Comparison of ENCODE assay signal across 1 cellular context in genomic region chr1:119647734-119648619, GRCh38.
A peak's percentile ranks its signal among the peaks of the same experiment; 100 is the strongest.
TF ChIP-seq lines count a peak whose summit lies in the region.

TSS of gene ZNF697 (minus strand) at chr1:119648266. CDS start at chr1:119626100, 22,166 bp downstream.

TF ChIP-seq in SK-N-SH, 30 proteins besides CTCF, POLR2A, EP300 and RAD21 (continued from another document):
- TF ChIP-seq RXRA (IDR thresholded peaks at IDR 0.05; ENCODE audit: borderline replicate concordance, low read depth) (no peak; the same call in 1 of the 2 replicates), NRF1 (IDR thresholded peaks at IDR 0.05; ENCODE audit: low read depth, low read length) (no peak), RFX5 (IDR thresholded peaks at IDR 0.05; ENCODE audit: low read length) (no peak), FOSL2 (IDR thresholded peaks at IDR 0.05; ENCODE audit: borderline replicate concordance, low read depth) (peak; percentile 18; the same call in 1 of the 2 replicates), MEF2A (IDR thresholded peaks at IDR 0.05; ENCODE audit: borderline replicate concordance, low read depth) (no peak), YY1 (IDR thresholded peaks at IDR 0.05; ENCODE audit: low read depth) (peak; percentile 51; the same call in 1 of the 2 replicates), PBX3 (IDR thresholded peaks at IDR 0.05) (no peak; the same call in 1 of the 2 replicates), GABPA (IDR thresholded peaks at IDR 0.05; ENCODE audit: low read depth) (peak; percentile 85), RCOR1 (IDR thresholded peaks at IDR 0.05; ENCODE audit: low read length) (no peak), FOXM1 (IDR thresholded peaks at IDR 0.05; ENCODE audit: low read depth) (no peak), NFIC (IDR thresholded peaks at IDR 0.05; ENCODE audit: borderline replicate concordance) (peak; percentile 80), GATA2 (CRISPR knock-in tag; IDR thresholded peaks at IDR 0.05) (no peak), JUND (IDR thresholded peaks at IDR 0.05) (no peak)
- TF ChIP-seq, protein P1, sequence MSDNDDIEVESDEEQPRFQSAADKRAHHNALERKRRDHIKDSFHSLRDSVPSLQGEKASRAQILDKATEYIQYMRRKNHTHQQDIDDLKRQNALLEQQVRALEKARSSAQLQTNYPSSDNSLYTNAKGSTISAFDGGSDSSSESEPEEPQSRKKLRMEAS (IDR thresholded peaks at IDR 0.05; ENCODE audit: low read depth), result peak; percentile 57; the same call in 1 of the 2 replicates
- TF ChIP-seq, protein P2, sequence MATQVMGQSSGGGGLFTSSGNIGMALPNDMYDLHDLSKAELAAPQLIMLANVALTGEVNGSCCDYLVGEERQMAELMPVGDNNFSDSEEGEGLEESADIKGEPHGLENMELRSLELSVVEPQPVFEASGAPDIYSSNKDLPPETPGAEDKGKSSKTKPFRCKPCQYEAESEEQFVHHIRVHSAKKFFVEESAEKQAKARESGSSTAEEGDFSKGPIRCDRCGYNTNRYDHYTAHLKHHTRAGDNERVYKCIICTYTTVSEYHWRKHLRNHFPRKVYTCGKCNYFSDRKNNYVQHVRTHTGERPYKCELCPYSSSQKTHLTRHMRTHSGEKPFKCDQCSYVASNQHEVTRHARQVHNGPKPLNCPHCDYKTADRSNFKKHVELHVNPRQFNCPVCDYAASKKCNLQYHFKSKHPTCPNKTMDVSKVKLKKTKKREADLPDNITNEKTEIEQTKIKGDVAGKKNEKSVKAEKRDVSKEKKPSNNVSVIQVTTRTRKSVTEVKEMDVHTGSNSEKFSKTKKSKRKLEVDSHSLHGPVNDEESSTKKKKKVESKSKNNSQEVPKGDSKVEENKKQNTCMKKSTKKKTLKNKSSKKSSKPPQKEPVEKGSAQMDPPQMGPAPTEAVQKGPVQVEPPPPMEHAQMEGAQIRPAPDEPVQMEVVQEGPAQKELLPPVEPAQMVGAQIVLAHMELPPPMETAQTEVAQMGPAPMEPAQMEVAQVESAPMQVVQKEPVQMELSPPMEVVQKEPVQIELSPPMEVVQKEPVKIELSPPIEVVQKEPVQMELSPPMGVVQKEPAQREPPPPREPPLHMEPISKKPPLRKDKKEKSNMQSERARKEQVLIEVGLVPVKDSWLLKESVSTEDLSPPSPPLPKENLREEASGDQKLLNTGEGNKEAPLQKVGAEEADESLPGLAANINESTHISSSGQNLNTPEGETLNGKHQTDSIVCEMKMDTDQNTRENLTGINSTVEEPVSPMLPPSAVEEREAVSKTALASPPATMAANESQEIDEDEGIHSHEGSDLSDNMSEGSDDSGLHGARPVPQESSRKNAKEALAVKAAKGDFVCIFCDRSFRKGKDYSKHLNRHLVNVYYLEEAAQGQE (IDR thresholded peaks at IDR 0.05; ENCODE audit: low read depth, low read length), result no peak
- TF ChIP-seq, protein P3, sequence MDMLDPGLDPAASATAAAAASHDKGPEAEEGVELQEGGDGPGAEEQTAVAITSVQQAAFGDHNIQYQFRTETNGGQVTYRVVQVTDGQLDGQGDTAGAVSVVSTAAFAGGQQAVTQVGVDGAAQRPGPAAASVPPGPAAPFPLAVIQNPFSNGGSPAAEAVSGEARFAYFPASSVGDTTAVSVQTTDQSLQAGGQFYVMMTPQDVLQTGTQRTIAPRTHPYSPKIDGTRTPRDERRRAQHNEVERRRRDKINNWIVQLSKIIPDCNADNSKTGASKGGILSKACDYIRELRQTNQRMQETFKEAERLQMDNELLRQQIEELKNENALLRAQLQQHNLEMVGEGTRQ (IDR thresholded peaks at IDR 0.05; ENCODE audit: borderline replicate concordance, low read depth, low read length), result no peak
